8 cellular contexts compared by ENCODE assay signal in genomic region chr10:113854757-113855626, GRCh38. TPM values are rescaled to one million over a fixed set of nuclear protein-coding genes. Genes with fewer than 3 reads are reported as not detected.
A peak's percentile ranks its signal among the peaks of the same experiment; 100 is the strongest.
DNase-seq lines count a peak whose midpoint lies in the region; ATAC-seq and TF ChIP-seq lines count a peak whose summit lies in the region.

No MANE protein-coding gene starts in this region.

- no peaks in the 10 kb centered on the region for H3K27me3 ChIP-seq in CD4-positive, alpha-beta T cell (ENCODE audit: control insufficient read depth, insufficient read depth, low read length)
- H3K27me3 ChIP-seq in SJSA1 (replicated peaks) (no peaks in the 10 kb centered on the region), aorta (ENCODE audit: control insufficient read depth in 1 of 2, insufficient read depth in 2 of 2, low read length in 1 of 2) (no peaks in the 10 kb centered on the region)

- no peaks in the 10 kb centered on the region for H3K27me3 Mint-ChIP-seq in CD4-positive, alpha-beta T cell
- H3K27me3 Mint-ChIP-seq in activated naive CD8-positive, alpha-beta T cell treated with anti-CD3 and anti-CD28 coated beads, Interleukin-2, amount 50 U/mL, for 24 hours: no peaks in the 10 kb centered on the region
- no peaks in the 10 kb centered on the region for H3K27me3 Mint-ChIP-seq in osteocyte (ENCODE audit: unreplicated experiment)

- intact Hi-C loops in CD4-positive, alpha-beta T cell (cut with DNase I, micrococcal nuclease): loop anchor here (5.0 to 10.0 kb wide), 3 partner anchors 107 to 317 kb away; partner anchors contain the start of gene CCDC186 (in 1 of the 2)
- intact Hi-C loops in Right ventricle myocardium superior (cut with DNase I): loop anchor here (10.0 kb wide), 1 partner anchor 190 kb away; the partner anchor contains the start of gene ADRB1
- intact Hi-C loops in aorta (cut with DNase I): no loop called here

- H3K4me3 Mint-ChIP-seq in CD4-positive, alpha-beta T cell: peak overlapping the region; percentile 99
- H3K4me3 Mint-ChIP-seq in activated naive CD8-positive, alpha-beta T cell treated with anti-CD3 and anti-CD28 coated beads, Interleukin-2, amount 50 U/mL, for 24 hours: peak overlapping the region; percentile 98
- H3K4me3 Mint-ChIP-seq in osteocyte (ENCODE audit: unreplicated experiment): peak overlapping the region; percentile 91

- H3K4me1 Mint-ChIP-seq in CD4-positive, alpha-beta T cell (ENCODE audit: low read depth): peaks cover 54% of the 10 kb centered on the region
- peaks cover 47% of the 10 kb centered on the region for H3K4me1 Mint-ChIP-seq in activated naive CD8-positive, alpha-beta T cell treated with anti-CD3 and anti-CD28 coated beads, Interleukin-2, amount 50 U/mL, for 24 hours
- peaks cover 50% of the 10 kb centered on the region for H3K4me1 Mint-ChIP-seq in osteocyte (ENCODE audit: unreplicated experiment)

- H3K4me3 ChIP-seq in SJSA1 (peak overlapping the region; percentile 89), aorta (ENCODE audit: low read length in 2 of 2) (peak overlapping the region; percentile 69 to 98)

- WGBS in aorta, 2 donors: 3% methylated on average over 52 to 66 of the region's 66 CpGs

- no peaks in the 10 kb centered on the region for H3K9me3 Mint-ChIP-seq in CD4-positive, alpha-beta T cell
- no peaks in the 10 kb centered on the region for H3K9me3 Mint-ChIP-seq in activated naive CD8-positive, alpha-beta T cell treated with anti-CD3 and anti-CD28 coated beads, Interleukin-2, amount 50 U/mL, for 24 hours
- no peaks in the 10 kb centered on the region for H3K9me3 Mint-ChIP-seq in osteocyte (ENCODE audit: unreplicated experiment)

- CTCF ChIA-PET in CD4-positive, alpha-beta T cell (lab: Charles Lee): no interaction called here

- peak in 7 of 10 experiments; percentile 17 to 52 (median 28) for DNase-seq in CD4-positive, alpha-beta T cell
- peak; percentile 73 to 88 for DNase-seq in SJSA1 (ENCODE audit: low read depth in 1 of 2, low spot score in 2 of 2)
- peak; percentile 57 for DNase-seq in activated naive CD8-positive, alpha-beta T cell treated with anti-CD3 and anti-CD28 coated beads, Interleukin-2, amount 50 U/mL, for 24 hours
- peak; percentile 75 for DNase-seq in Right ventricle myocardium superior
- peak; percentile 87 for DNase-seq in osteocyte (ENCODE audit: extremely low spot score, unreplicated experiment)
- DNase-seq in aorta: peak; percentile 77 to 85

- H3K36me3 ChIP-seq in SJSA1 (peaks cover 23% of the 10 kb centered on the region), aorta (ENCODE audit: control insufficient read depth in 1 of 2, insufficient read depth in 2 of 2, low read length in 1 of 2) (peaks cover 0 to 6% of the 10 kb centered on the region in 2 donors)

- peak; percentile 57 for ATAC-seq in CD4-positive, alpha-beta T cell (ENCODE audit: poor library complexity)
- ATAC-seq in GM19043 (IDR thresholded peaks at IDR 0.05; ENCODE audit: low read depth, unreplicated experiment): peak; percentile 24
- peak; percentile 40 for ATAC-seq in HG03196 (IDR thresholded peaks at IDR 0.05; ENCODE audit: unreplicated experiment)
- peak; percentile 47 for ATAC-seq in activated naive CD8-positive, alpha-beta T cell treated with anti-CD3 and anti-CD28 coated beads, Interleukin-2, amount 50 U/mL, for 24 hours
- peak; percentile 67 for ATAC-seq in Right ventricle myocardium superior (ENCODE audit: poor library complexity)
- peak; percentile 82 for ATAC-seq in aorta (ENCODE audit: low FRiP score)

- H3K36me3 Mint-ChIP-seq in CD4-positive, alpha-beta T cell (ENCODE audit: low read depth): peaks cover 37% of the 10 kb centered on the region
- H3K36me3 Mint-ChIP-seq in activated naive CD8-positive, alpha-beta T cell treated with anti-CD3 and anti-CD28 coated beads, Interleukin-2, amount 50 U/mL, for 24 hours (ENCODE audit: low read depth): peaks cover 30% of the 10 kb centered on the region
- peaks cover 15% of the 10 kb centered on the region for H3K36me3 Mint-ChIP-seq in osteocyte (ENCODE audit: unreplicated experiment)

- no peaks in the 10 kb centered on the region for H3K9me3 ChIP-seq in CD4-positive, alpha-beta T cell (ENCODE audit: control insufficient read depth, low read length)
- H3K9me3 ChIP-seq in SJSA1 (replicated peaks) (no peaks in the 10 kb centered on the region), aorta (ENCODE audit: control insufficient read depth, low read length) (no peaks in the 10 kb centered on the region)

- POLR2A ChIA-PET in CD4-positive, alpha-beta T cell (lab: Charles Lee): no interaction called here

- H3K27ac Mint-ChIP-seq in CD4-positive, alpha-beta T cell: peak overlapping the region; percentile 90
- H3K27ac Mint-ChIP-seq in activated naive CD8-positive, alpha-beta T cell treated with anti-CD3 and anti-CD28 coated beads, Interleukin-2, amount 50 U/mL, for 24 hours: peak overlapping the region; percentile 97
- H3K27ac Mint-ChIP-seq in osteocyte (ENCODE audit: unreplicated experiment): peak overlapping the region; percentile 99

- TF ChIP-seq CTCF in CD4-positive, alpha-beta T cell (IDR thresholded peaks at IDR 0.05): no peak
- no peak for TF ChIP-seq CTCF in osteocyte (IDR thresholded peaks at IDR 0.05)

- H3K27ac ChIP-seq in CD4-positive, alpha-beta T cell (ENCODE audit: low read depth, low read length): peak overlapping the region; percentile 51
- peak overlapping the region; percentile 90 for H3K27ac ChIP-seq in SJSA1
- peak overlapping the region in 1 of 2 donors; percentile 54 for H3K27ac ChIP-seq in aorta (ENCODE audit: low read depth in 1 of 2, low read length in 2 of 2)

- H3K4me1 ChIP-seq in SJSA1 (replicated peaks): peaks cover 22% of the 10 kb centered on the region; the same call in 1 of the 2 replicates
- peaks cover 2 to 5% of the 10 kb centered on the region in 2 donors for H3K4me1 ChIP-seq in aorta (ENCODE audit: control insufficient read depth in 1 of 2, insufficient read depth in 2 of 2, low read length in 2 of 2)

RNA-seq across cellular contexts. Expression of gene NHLRC2, which starts 0.5 kb away (rescaled TPM):
- total RNA-seq in CD4-positive, alpha-beta T cell: 1 to 10 TPM; 4.6 TPM
- total RNA-seq in SJSA1 (2014; rRNA removed; shearing (Covaris generic)): 16.1 and 25.0 TPM in 2 replicates
- 57.5 TPM for total RNA-seq in Right ventricle myocardium superior
- 36.4 and 39.3 TPM in 2 replicates for total RNA-seq in osteocyte
- total RNA-seq in aorta: 10 to 100 TPM; 36.7 to 40.0 TPM
- polyA plus RNA-seq in aorta: 1 to 10 TPM; 2.4 to 5.2 TPM

RNA-seq across cellular contexts. Expression of gene DCLRE1A, which starts 1.1 kb away (rescaled TPM):
- total RNA-seq in CD4-positive, alpha-beta T cell: under 1 TPM; 0.36 to 0.47 TPM
- total RNA-seq in SJSA1 (2014; rRNA removed; shearing (Covaris generic)): 10.6 and 14.6 TPM in 2 replicates
- total RNA-seq in Right ventricle myocardium superior (4.9 TPM), osteocyte (7.3 and 8.1 TPM in 2 replicates), aorta (1 to 10 TPM; 3.5 to 3.8 TPM)
- polyA plus RNA-seq in aorta: 1 to 10 TPM; 1.9 to 2.0 TPM

Comparison
In these comparisons a context has a peak if more than half of its experiments do, and no peak if none do; other contexts are left out.
1. ATAC-seq: peak in every context shown above with its lines; median percentile 82 in aorta; 67 in Right ventricle myocardium superior; 57 in CD4-positive, alpha-beta T cell; 47 in activated naive CD8-positive, alpha-beta T cell treated with anti-CD3 and anti-CD28 coated beads, Interleukin-2, amount 50 U/mL, for 24 hours; 40 in HG03196; 24 in GM19043.
2. DNase-seq: peak in every context shown above with its lines; median percentile 87 in osteocyte; 81 in aorta; 80 in SJSA1; 75 in Right ventricle myocardium superior; 57 in activated naive CD8-positive, alpha-beta T cell treated with anti-CD3 and anti-CD28 coated beads, Interleukin-2, amount 50 U/mL, for 24 hours; 28 in CD4-positive, alpha-beta T cell.
3. intact Hi-C loops: an anchor here in CD4-positive, alpha-beta T cell (5.0 to 10.0 kb wide) and Right ventricle myocardium superior (10.0 kb wide); none called in aorta.